25 cellular contexts compared by ENCODE assay signal in the genomic region with DNA sequence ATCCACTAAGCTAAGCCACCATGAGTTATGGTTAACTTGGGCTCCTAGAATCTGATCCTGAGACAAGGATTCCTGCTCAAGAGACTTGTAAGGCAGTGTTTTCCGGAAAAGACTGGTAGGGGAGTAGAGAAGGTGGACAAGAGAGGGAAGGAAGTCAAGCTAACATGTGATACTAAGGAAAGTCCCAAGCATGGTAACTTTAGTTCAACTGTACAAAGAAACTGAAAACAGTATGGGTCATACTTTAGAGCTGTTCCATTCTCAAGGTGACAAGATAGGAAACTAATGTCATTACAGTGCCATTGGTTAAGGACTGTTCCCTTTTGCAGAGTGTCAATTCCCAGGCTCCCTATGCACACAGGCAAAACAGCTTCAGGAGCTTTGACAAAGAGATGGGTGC. TPM values are rescaled to one million over a fixed set of nuclear protein-coding genes. Genes with fewer than 3 reads are reported as not detected.
DNase-seq lines count a peak whose midpoint lies in the region; ATAC-seq lines count a peak whose summit lies in the region.
"Had no signal": no experiment of that assay in that cellular context is flagged by ENCODE, and none has a peak within 500 bp of the region (broad histone marks: within the 10 kb centered on the region; RNA-seq: fewer than 3 reads in every experiment).

No MANE protein-coding gene starts in this region.

- peak; percentile 13 for DNase-seq in kidney tubule cell (ENCODE audit: low spot score)
- no peak for DNase-seq in midbrain (lab: John Stamatoyannopoulos, UW)
- no peak for DNase-seq in Right ventricle myocardium superior
- DNase-seq in GOT3 (lab: John Stamatoyannopoulos, UW): no peak
- no peak for DNase-seq in Kasumi-1 (lab: John Stamatoyannopoulos, UW)
- DNase-seq: activated CD4-positive, alpha-beta T cell treated with anti-CD3 and anti-CD28 coated beads for 4 hours; activated effector memory CD4-positive, alpha-beta T cell treated with anti-CD3 and anti-CD28 coated beads, Interleukin-2, amount 50 U/mL, for 16 hours; amniotic stem cell; dermis blood vessel endothelial cell; DND-41; foreskin keratinocyte; GM23248; kidney; mammary epithelial cell; naive thymus-derived CD4-positive, alpha-beta T cell; NCI-H2029 treated with DMSO at 0.1 percent for 48 hours; NCI-H446; NK-92 treated with Interleukin-12 subunit alpha and Interleukin-12 subunit beta, amount 100 ng/mL, for 24 hours; right cardiac atrium; RPMI8226; stimulated activated naive CD4-positive, alpha-beta T cell had no signal

- intact Hi-C loops in Right ventricle myocardium superior (cut with DNase I): no loop called here

- peak; percentile 54 for ATAC-seq in GM18861 (IDR thresholded peaks at IDR 0.05; ENCODE audit: unreplicated experiment)
- peak; percentile 52 for ATAC-seq in GM21723 (IDR thresholded peaks at IDR 0.05; ENCODE audit: unreplicated experiment)
- peak; percentile 85 for ATAC-seq in HG03378 (IDR thresholded peaks at IDR 0.05; ENCODE audit: unreplicated experiment)
- no peak for ATAC-seq in Right ventricle myocardium superior (ENCODE audit: poor library complexity)
- ATAC-seq: foreskin keratinocyte; naive thymus-derived CD4-positive, alpha-beta T cell; right cardiac atrium had no signal

RNA-seq across cellular contexts. Expression of a gene that starts 5.8 kb away (rescaled TPM):
- 0.38 TPM for total RNA-seq in Right ventricle myocardium superior
- total RNA-seq: GM23248; naive thymus-derived CD4-positive, alpha-beta T cell; osteocyte had no signal
